Comparison of ENCODE assay signal across 1 cellular context in genomic region chr10:61588770-61589211, GRCh38.
TF ChIP-seq lines count a peak whose summit lies in the region.

No MANE protein-coding gene starts in this region.

TF ChIP-seq in K562, 482 proteins besides CTCF, POLR2A, EP300 and RAD21 (continued from another document and continues in another):
- TF ChIP-seq ZFP91 (CRISPR knock-in tag; IDR thresholded peaks at IDR 0.05) (no peak), ZNF584 (CRISPR knock-in tag; IDR thresholded peaks at IDR 0.05; ENCODE audit: low read depth) (peak; percentile 84), SAFB (IDR thresholded peaks at IDR 0.05; ENCODE audit: borderline replicate concordance, low read depth, low read length) (no peak), LEF1 (IDR thresholded peaks at IDR 0.05) (peak; percentile 94), ZNF395 (CRISPR knock-in tag; IDR thresholded peaks at IDR 0.05) (peak; percentile 59), FOXA1 (IDR thresholded peaks at IDR 0.05; ENCODE audit: borderline replicate concordance) (peak; percentile 91), ZNF551 (CRISPR knock-in tag; IDR thresholded peaks at IDR 0.05) (no peak), HES1 (IDR thresholded peaks at IDR 0.05; ENCODE audit: low read depth) (peak; percentile 95), E2F4 (CRISPR knock-in tag; IDR thresholded peaks at IDR 0.05; ENCODE audit: low read depth) (no peak), NFIX (CRISPR knock-in tag; IDR thresholded peaks at IDR 0.05; ENCODE audit: low read depth) (no peak), SNAPC5 (CRISPR knock-in tag; IDR thresholded peaks at IDR 0.05) (no peak), CTBP1 (IDR thresholded peaks at IDR 0.05; ENCODE audit: borderline replicate concordance) (peak; percentile 99), DDX20 (tag; IDR thresholded peaks at IDR 0.05; ENCODE audit: low read depth) (no peak), TEAD2 (tag; IDR thresholded peaks at IDR 0.05) (0 out of 2 replicates have a peak, but pooled peaks have one; percentile 59), PREB (CRISPR knock-in tag; IDR thresholded peaks at IDR 0.05) (no peak), MEIS2 (IDR thresholded peaks at IDR 0.05; ENCODE audit: partially characterized antibody) (peak; percentile 100), ZBTB33 (CRISPR knock-in tag; IDR thresholded peaks at IDR 0.05) (no peak), KDM2B (CRISPR knock-in tag; IDR thresholded peaks at IDR 0.05) (no peak), CEBPG (CRISPR knock-in tag; IDR thresholded peaks at IDR 0.05) (no peak), CEBPG (tag; conservative IDR thresholded peaks at IDR 0.05 in 1 of 2, IDR thresholded peaks at IDR 0.05 in 1 of 2) (peak in 1 of 2 experiments; percentile 45; a peak in 1 of 4 replicates), GMEB1 (CRISPR knock-in tag; IDR thresholded peaks at IDR 0.05) (0 out of 2 replicates have a peak, but pooled peaks have one; percentile 15), MYNN (IDR thresholded peaks at IDR 0.05) (peak; percentile 87), MYNN (CRISPR knock-in tag; IDR thresholded peaks at IDR 0.05) (no peak), SMAD2 (IDR thresholded peaks at IDR 0.05; ENCODE audit: low read depth, low read length) (no peak), ARID2 (IDR thresholded peaks at IDR 0.05) (no peak), NCOA2 (IDR thresholded peaks at IDR 0.05; ENCODE audit: partially characterized antibody in 2 of 2) (no peak), GTF2A2 (tag; IDR thresholded peaks at IDR 0.05) (no peak), BRF1 (IDR thresholded peaks at IDR 0.05; ENCODE audit: borderline replicate concordance, extremely low read depth, insufficient read length) (no peak), AFF1 (IDR thresholded peaks at IDR 0.05; ENCODE audit: low read depth in 1 of 2, partially characterized antibody in 2 of 2) (peak in 1 of 2 experiments; percentile 90), ZKSCAN8 (CRISPR knock-in tag; IDR thresholded peaks at IDR 0.05) (peak; percentile 84), PML (IDR thresholded peaks at IDR 0.05; ENCODE audit: low read length) (peak; percentile 89), HDAC8 (tag; IDR thresholded peaks at IDR 0.05) (0 out of 2 replicates have a peak, but pooled peaks have one; percentile 19), ZKSCAN1 (IDR thresholded peaks at IDR 0.05; ENCODE audit: low read depth, low read length) (0 out of 2 replicates have a peak, but pooled peaks have one; percentile 35), SMARCA4 (IDR thresholded peaks at IDR 0.05) (peak; percentile 98), SNRNP70 (optimal IDR thresholded peaks at IDR 0.05; ENCODE audit: low read depth, low read length) (no peak), CREB1 (IDR thresholded peaks at IDR 0.05) (peak; percentile 84), CREB1 (CRISPR knock-in tag; IDR thresholded peaks at IDR 0.05) (peak; percentile 86), ZNF586 (CRISPR knock-in tag; conservative IDR thresholded peaks at IDR 0.05) (no peak), ZNF511 (CRISPR knock-in tag; IDR thresholded peaks at IDR 0.05) (no peak), FOXA3 (CRISPR knock-in tag; conservative IDR thresholded peaks at IDR 0.05 in 1 of 2, IDR thresholded peaks at IDR 0.05 in 1 of 2) (peak; percentile 96 to 99), CLOCK (CRISPR knock-in tag; IDR thresholded peaks at IDR 0.05; ENCODE audit: borderline replicate concordance) (no peak), ZNF354B (CRISPR knock-in tag; IDR thresholded peaks at IDR 0.05) (no peak; the same call in 1 of the 2 replicates), FOSL1 (tag; conservative IDR thresholded peaks at IDR 0.05) (peak; percentile 98), E2F8 (IDR thresholded peaks at IDR 0.05; ENCODE audit: low read depth, partially characterized antibody) (no peak)
